In the genomic region with DNA sequence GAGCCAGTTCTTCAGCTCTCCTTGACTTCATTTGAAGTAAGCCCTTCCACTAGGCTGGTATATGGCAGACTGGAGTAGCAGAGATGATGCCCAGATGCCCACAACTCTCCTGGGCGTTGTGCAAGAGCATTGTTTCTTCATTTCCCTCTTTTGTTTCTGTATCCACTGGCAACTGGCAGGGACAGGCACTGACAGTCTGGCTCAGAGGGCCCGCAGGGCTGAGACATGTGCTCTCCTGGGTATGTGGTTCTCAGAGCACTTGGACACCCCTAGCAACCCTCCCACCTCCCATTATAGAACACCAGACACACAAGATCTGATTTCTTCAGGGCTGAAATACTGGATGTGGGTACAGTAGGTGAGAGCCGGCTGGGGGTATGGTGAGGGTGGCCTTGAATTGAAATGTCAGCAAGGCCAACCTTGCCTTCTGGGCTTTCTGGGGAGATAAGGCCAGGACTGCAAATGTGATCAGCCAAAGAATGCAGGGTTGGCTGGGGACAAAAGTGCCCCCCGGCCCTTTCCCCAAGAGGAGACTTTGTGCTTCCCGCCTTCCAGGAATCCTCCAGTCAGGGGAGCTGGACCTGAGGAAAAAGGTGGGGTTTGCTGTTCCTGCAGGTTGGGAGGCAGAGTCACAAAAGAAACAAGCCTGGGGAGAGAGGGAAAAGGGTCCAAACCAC, we compare ENCODE assay signal across 1 cellular context.
TF ChIP-seq lines count a peak whose summit lies in the region.

No MANE protein-coding gene starts in this region.

TF ChIP-seq in HepG2, 621 proteins besides CTCF, POLR2A, EP300 and RAD21 (continued from another document):
- TF ChIP-seq NCOA1 (CRISPR knock-in tag; IDR thresholded peaks at IDR 0.05) (no peak), ATRX (CRISPR knock-in tag; IDR thresholded peaks at IDR 0.05; ENCODE audit: borderline replicate concordance) (no peak), RFX1 (IDR thresholded peaks at IDR 0.05) (peak; percentile 38; the same call in 1 of the 2 replicates)
